In genomic region chr6:165660881-165661415, GRCh38 we compare ENCODE assay signal across 1 cellular context.
TF ChIP-seq lines count a peak whose summit lies in the region.

No MANE protein-coding gene starts in this region.

TF ChIP-seq in HEK293, 187 proteins besides CTCF, POLR2A, EP300 and RAD21 (continued from another document and continues in another):
- TF ChIP-seq ZNF394 (tag by site-specific recombination; IDR thresholded peaks at IDR 0.05; ENCODE audit: borderline replicate concordance) = no peak
- no peak for TF ChIP-seq KLF10 (tag by site-specific recombination; IDR thresholded peaks at IDR 0.05)
- TF ChIP-seq ZNF433 (tag by site-specific recombination; IDR thresholded peaks at IDR 0.05; ENCODE audit: low read depth) = no peak
- peak; percentile 44 for TF ChIP-seq ZBTB8A (tag by site-specific recombination; IDR thresholded peaks at IDR 0.05)
- no peak for TF ChIP-seq TRIM28 (IDR thresholded peaks at IDR 0.05; ENCODE audit: borderline replicate concordance, low read length)
- TF ChIP-seq ZNF354C (tag by site-specific recombination; IDR thresholded peaks at IDR 0.05; ENCODE audit: borderline replicate concordance, low read depth) = no peak
- no peak for TF ChIP-seq ZNF280D (tag by site-specific recombination; IDR thresholded peaks at IDR 0.05)
- peak; percentile 59 for TF ChIP-seq KLF9 (tag by site-specific recombination; IDR thresholded peaks at IDR 0.05; ENCODE audit: low read depth)
- TF ChIP-seq ZNF155 (tag by site-specific recombination; IDR thresholded peaks at IDR 0.05) = no peak
- peak; percentile 85 for TF ChIP-seq ZFHX2 (tag by site-specific recombination; conservative IDR thresholded peaks at IDR 0.05)
- 0 out of 2 replicates have a peak, but pooled peaks have one; percentile 12 for TF ChIP-seq ZSCAN5A (tag by site-specific recombination; IDR thresholded peaks at IDR 0.05)
- no peak for TF ChIP-seq ZNF549 (tag by site-specific recombination; IDR thresholded peaks at IDR 0.05)
- peak; percentile 49 for TF ChIP-seq ZNF2 (tag by site-specific recombination; IDR thresholded peaks at IDR 0.05)
- no peak for TF ChIP-seq ZNF701 (tag by site-specific recombination; IDR thresholded peaks at IDR 0.05)
- 0 out of 2 replicates have a peak, but pooled peaks have one; percentile 58 for TF ChIP-seq ZEB2 (tag by site-specific recombination; IDR thresholded peaks at IDR 0.05)
- TF ChIP-seq ZNF19 (tag by site-specific recombination; IDR thresholded peaks at IDR 0.05; ENCODE audit: low read depth) = no peak
- TF ChIP-seq ZNF184 (tag by site-specific recombination; IDR thresholded peaks at IDR 0.05) = no peak
- TF ChIP-seq GLIS2 (tag by site-specific recombination; IDR thresholded peaks at IDR 0.05) = peak; percentile 86
- TF ChIP-seq ZFP3 (tag by site-specific recombination; IDR thresholded peaks at IDR 0.05; ENCODE audit: low read depth) = no peak
- TF ChIP-seq KLF1 (tag by site-specific recombination; IDR thresholded peaks at IDR 0.05) = peak; percentile 14; the same call in 1 of the 2 replicates
- no peak for TF ChIP-seq ZSCAN23 (tag by site-specific recombination; IDR thresholded peaks at IDR 0.05)
- no peak for TF ChIP-seq ZNF529 (tag by site-specific recombination; IDR thresholded peaks at IDR 0.05; ENCODE audit: insufficient replicate concordance)
- no peak for TF ChIP-seq GLI2 (tag by site-specific recombination; IDR thresholded peaks at IDR 0.05; ENCODE audit: borderline replicate concordance, low read depth)
- TF ChIP-seq ZNF660 (tag by site-specific recombination; IDR thresholded peaks at IDR 0.05) = no peak
- no peak for TF ChIP-seq ZNF416 (tag by site-specific recombination; IDR thresholded peaks at IDR 0.05)
- no peak for TF ChIP-seq ZNF626 (tag by site-specific recombination; IDR thresholded peaks at IDR 0.05)
- TF ChIP-seq ZFP69B (tag by site-specific recombination; IDR thresholded peaks at IDR 0.05) = peak; percentile 58
- TF ChIP-seq ZBTB48 (tag by site-specific recombination; IDR thresholded peaks at IDR 0.05) = no peak
- no peak for TF ChIP-seq ZNF274 (IDR thresholded peaks at IDR 0.05; ENCODE audit: low read length)
- TF ChIP-seq ZNF274 (tag by site-specific recombination; IDR thresholded peaks at IDR 0.05; ENCODE audit: borderline replicate concordance) = no peak
- TF ChIP-seq ZNF146 (tag by site-specific recombination; IDR thresholded peaks at IDR 0.05) = no peak
- TF ChIP-seq ZSCAN18 (tag by site-specific recombination; IDR thresholded peaks at IDR 0.05) = no peak
- no peak for TF ChIP-seq ZNF645 (tag by site-specific recombination; IDR thresholded peaks at IDR 0.05)
- no peak for TF ChIP-seq PRDM2 (tag by site-specific recombination; IDR thresholded peaks at IDR 0.05; ENCODE audit: borderline replicate concordance)
- no peak for TF ChIP-seq ZNF830 (tag by site-specific recombination; IDR thresholded peaks at IDR 0.05; ENCODE audit: low read depth)
- no peak for TF ChIP-seq MEIS1 (CRISPR knock-in tag; IDR thresholded peaks at IDR 0.05; ENCODE audit: borderline replicate concordance)
- 0 out of 2 replicates have a peak, but pooled peaks have one; percentile 16 for TF ChIP-seq ZBTB17 (tag by site-specific recombination; IDR thresholded peaks at IDR 0.05)
- TF ChIP-seq ZNF510 (tag by site-specific recombination; IDR thresholded peaks at IDR 0.05; ENCODE audit: insufficient replicate concordance) = no peak
- TF ChIP-seq ZNF76 (tag by site-specific recombination; IDR thresholded peaks at IDR 0.05; ENCODE audit: borderline replicate concordance, low read depth) = no peak
- peak; percentile 82; the same call in 1 of the 2 replicates for TF ChIP-seq ZNF692 (tag by site-specific recombination; IDR thresholded peaks at IDR 0.05)
- TF ChIP-seq KLF7 (tag by site-specific recombination; IDR thresholded peaks at IDR 0.05; ENCODE audit: borderline replicate concordance) = no peak
- no peak for TF ChIP-seq ZNF16 (tag by site-specific recombination; IDR thresholded peaks at IDR 0.05; ENCODE audit: low read depth)
- no peak for TF ChIP-seq GLI4 (tag by site-specific recombination; IDR thresholded peaks at IDR 0.05)
- no peak for TF ChIP-seq TCF7L2 (IDR thresholded peaks at IDR 0.05; ENCODE audit: borderline replicate concordance, low read depth, low read length)
- no peak for TF ChIP-seq ZNF513 (tag by site-specific recombination; IDR thresholded peaks at IDR 0.05)
- TF ChIP-seq PRDM1 (tag by site-specific recombination; IDR thresholded peaks at IDR 0.05) = no peak
- TF ChIP-seq AEBP2 (tag by site-specific recombination; IDR thresholded peaks at IDR 0.05; ENCODE audit: borderline replicate concordance) = no peak
